ENCODE assay signal across 9 cellular contexts in the genomic region with DNA sequence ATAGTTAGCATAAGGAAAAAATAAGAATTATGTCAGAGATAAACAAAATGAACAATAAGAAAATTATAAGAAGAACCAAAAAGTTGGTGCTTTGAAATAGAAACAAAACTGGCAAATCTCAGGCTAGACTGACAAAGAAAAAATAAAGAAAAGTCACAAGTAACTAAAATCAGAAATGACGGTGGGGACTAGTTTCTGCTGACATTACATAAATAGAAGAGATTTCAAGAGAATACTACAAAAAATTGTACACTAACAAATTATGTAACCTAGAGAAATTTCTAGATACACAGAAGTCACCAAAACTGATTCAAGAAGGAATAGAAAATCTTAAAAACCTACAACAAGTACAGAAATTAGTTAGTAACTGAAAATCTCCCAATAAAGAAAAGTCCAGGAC.
"Had no signal": no experiment of that assay in that cellular context is flagged by ENCODE, and none has a peak within 500 bp of the region (broad histone marks: within the 10 kb centered on the region; RNA-seq: fewer than 3 reads in every experiment).

No MANE protein-coding gene starts in this region.

- H3K27ac Mint-ChIP-seq: HFFc6, IgD-negative memory B cell had no signal

- H3K36me3 Mint-ChIP-seq: IgD-negative memory B cell had no signal

- H3K27ac ChIP-seq: GM23248, HL-60 had no signal

- DNase-seq: GM23248, GOT3, H7, HFFc6, KG1 had no signal

- H3K9me3 ChIP-seq: HAP-1 had no signal

- H3K4me1 Mint-ChIP-seq: IgD-negative memory B cell had no signal

- H2AFZ ChIP-seq: GM23248 had no signal

- ATAC-seq: HCT116 had no signal

- H3K9ac ChIP-seq: GM23248 had no signal

- H3K4me3 Mint-ChIP-seq: HFFc6, IgD-negative memory B cell had no signal

- H3K36me3 ChIP-seq: HAP-1 had no signal

- H3K4me1 ChIP-seq: HAP-1 had no signal

- H3K9me3 Mint-ChIP-seq: IgD-negative memory B cell had no signal

- H3K4me3 ChIP-seq: GM23248, HAP-1 had no signal

- H3K27me3 Mint-ChIP-seq: IgD-negative memory B cell had no signal
